11 cellular contexts compared by ENCODE assay signal in the genomic region with DNA sequence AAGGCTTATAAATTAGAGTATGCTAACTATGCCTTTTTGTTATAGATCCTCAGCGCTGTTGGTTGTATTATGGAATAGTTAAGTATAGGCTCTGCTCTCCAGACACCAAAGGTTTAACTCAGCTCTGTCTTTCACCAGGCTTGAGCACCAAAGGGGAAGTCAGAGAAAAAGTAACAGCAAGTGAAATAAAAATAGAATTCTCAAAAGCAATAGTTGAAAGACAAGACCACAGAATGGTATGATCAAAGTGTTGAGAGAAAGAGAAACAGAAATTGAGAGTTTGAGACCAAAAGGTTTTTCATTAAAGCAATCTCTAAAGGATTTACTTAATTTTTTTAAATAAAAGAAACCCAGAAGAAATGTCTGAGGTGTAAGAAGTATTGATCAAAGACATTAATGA.
DNase-seq lines count a peak whose midpoint lies in the region; ATAC-seq and TF ChIP-seq lines count a peak whose summit lies in the region.
"Had no signal": no experiment of that assay in that cellular context is flagged by ENCODE, and none has a peak within 500 bp of the region (broad histone marks: within the 10 kb centered on the region; RNA-seq: fewer than 3 reads in every experiment).

No MANE protein-coding gene starts in this region.

- in situ Hi-C loops in GM13977 (cut with MboI; ENCODE audit: low pct_unique_long_range_greater_than_20kb, low sequenced_read_pairs, unreplicated experiment) = no loop called here

- no peaks in the 10 kb centered on the region for H3K36me3 Mint-ChIP-seq in activated T-helper 17 cell treated with anti-CD3 and anti-CD28 coated beads, Interleukin-2, amount 50 U/mL, for 72 hours (ENCODE audit: low read depth)

- TF ChIP-seq CTCF in GM13977 (IDR thresholded peaks at IDR 0.05; ENCODE audit: extremely low read depth, insufficient read depth, missing control alignments) = no peak

- DNase-seq in GM13977 (ENCODE audit: low spot score) = peak; percentile 27
- no peak for DNase-seq in COLO829 (ENCODE audit: low spot score)
- no peak for DNase-seq in nucleus accumbens (lab: John Stamatoyannopoulos, UW)
- DNase-seq in activated CD8-positive, alpha-beta memory T cell treated with anti-CD3 and anti-CD28 coated beads for 24 hours = no peak
- DNase-seq: activated naive CD4-positive, alpha-beta T cell; AML-193; NCI-H187 treated with DMSO at 0.1 percent for 48 hours had no signal

- H3K27me3 Mint-ChIP-seq in activated T-helper 17 cell treated with anti-CD3 and anti-CD28 coated beads, Interleukin-2, amount 50 U/mL, for 72 hours = no peaks in the 10 kb centered on the region

- no peaks in the 10 kb centered on the region for H3K4me1 Mint-ChIP-seq in activated T-helper 17 cell treated with anti-CD3 and anti-CD28 coated beads, Interleukin-2, amount 50 U/mL, for 72 hours

- peaks cover 4% of the 10 kb centered on the region for H3K9me3 Mint-ChIP-seq in activated T-helper 17 cell treated with anti-CD3 and anti-CD28 coated beads, Interleukin-2, amount 50 U/mL, for 72 hours

- ATAC-seq in GM19438 (IDR thresholded peaks at IDR 0.05; ENCODE audit: low read depth, unreplicated experiment) (peak; percentile 87), HG02852 (IDR thresholded peaks at IDR 0.05; ENCODE audit: unreplicated experiment) (peak; percentile 99), HG03469 (IDR thresholded peaks at IDR 0.05; ENCODE audit: unreplicated experiment) (peak; percentile 91)
- no peak for ATAC-seq in activated T-helper 17 cell treated with anti-CD3 and anti-CD28 coated beads, Interleukin-2, amount 50 U/mL, for 72 hours (replicated peaks)

- no peak overlapping the region for H3K27ac Mint-ChIP-seq in activated T-helper 17 cell treated with anti-CD3 and anti-CD28 coated beads, Interleukin-2, amount 50 U/mL, for 72 hours

- H3K4me3 Mint-ChIP-seq in activated T-helper 17 cell treated with anti-CD3 and anti-CD28 coated beads, Interleukin-2, amount 50 U/mL, for 72 hours = no peak overlapping the region
